Comparison of ENCODE assay signal across 8 cellular contexts in genomic region chr2:75608684-75609333, GRCh38. TPM values are rescaled to one million over a fixed set of nuclear protein-coding genes. Genes with fewer than 3 reads are reported as not detected.
DNase-seq lines count a peak whose midpoint lies in the region; FAIRE-seq and TF ChIP-seq lines count a peak whose summit lies in the region.

No MANE protein-coding gene starts in this region.

- no peaks in the 10 kb centered on the region for H3K9me3 ChIP-seq in kidney (ENCODE audit: control insufficient read depth in 1 of 2, low read length in 2 of 2)

- H3K9ac ChIP-seq in kidney (ENCODE audit: low read length in 2 of 2), result peak overlapping the region; percentile 22 to 79

- intact Hi-C loops in kidney (cut with DNase I), result no loop called here

- H3K27ac ChIP-seq in caudate nucleus (ENCODE audit: low read depth, low read length), result peak overlapping the region; percentile 16
- peak overlapping the region; percentile 91 to 96 for H3K27ac ChIP-seq in kidney (ENCODE audit: low read depth in 2 of 2, low read length in 2 of 2)

- peaks cover 32 to 49% of the 10 kb centered on the region in 2 donors for H3K4me1 ChIP-seq in kidney (ENCODE audit: control insufficient read depth in 1 of 2, insufficient read depth in 1 of 2, low read depth in 1 of 2, low read length in 2 of 2)

- TF ChIP-seq CTCF in HFF-Myc (IDR thresholded peaks at IDR 0.05; ENCODE audit: low read depth, low read length, missing control alignments) (peak; percentile 98), NB4 (IDR thresholded peaks at IDR 0.05; ENCODE audit: low read depth, low read length) (peak; percentile 98), kidney (IDR thresholded peaks at IDR 0.05; ENCODE audit: borderline replicate concordance, extremely low read depth, insufficient read depth) (peak; percentile 91)

- no peak for TF ChIP-seq POLR2A in NB4 (IDR thresholded peaks at IDR 0.05; ENCODE audit: extremely low read depth, insufficient read length)

- no peak overlapping the region for H3K4me3 ChIP-seq in HFF-Myc (replicated peaks; ENCODE audit: low read depth, low read length)
- H3K4me3 ChIP-seq in NB4 (ENCODE audit: low read depth, low read length), result no peak overlapping the region
- peak overlapping the region; percentile 36 to 53 for H3K4me3 ChIP-seq in kidney (ENCODE audit: low read length in 2 of 2)

- H3K36me3 ChIP-seq in kidney (ENCODE audit: control insufficient read depth in 1 of 2, insufficient read depth in 2 of 2, low read length in 2 of 2), result no peaks in the 10 kb centered on the region

- no peak for FAIRE-seq in kidney (lab: Jason Lieb, UNC)

- peak; percentile 14 to 40 for DNase-seq in NCI-H524 (lab: John Stamatoyannopoulos, UW)
- DNase-seq in NCI-H524 treated with DMSO at 0.1 percent for 48 hours (lab: John Stamatoyannopoulos, UW), result no peak
- DNase-seq in HFF-Myc (ENCODE audit: extremely low read depth, low read depth), result no peak
- DNase-seq in NB4 (ENCODE audit: low read depth), result peak; percentile 50
- peak; percentile 32 for DNase-seq in UCSD-AML1 (lab: John Stamatoyannopoulos, UW; ENCODE audit: unreplicated experiment)
- peak in 54 of 61 donors; percentile 6 to 73 (median 44) for DNase-seq in caudate nucleus (lab: John Stamatoyannopoulos, UW)
- peak; percentile 82 for DNase-seq in kidney
- peak; percentile 34 to 41 for DNase-seq in stimulated activated CD4-positive, alpha-beta T cell treated with anti-CD3 and anti-CD28 coated beads, Interleukin-1b, Interleukin-23, amount 100 ng/mL, for 4 hours (ENCODE audit: low read depth in 2 of 2)

RNA-seq across cellular contexts. Expression of gene MRPL19, which starts 37.8 kb away (rescaled TPM):
- total RNA-seq in kidney, result 55.6 TPM
- polyA plus RNA-seq in kidney (ENCODE audit: insufficient read depth, low read depth, low replicate concordance), result 54.7 TPM

RNA-seq across cellular contexts. Expression of gene EVA1A, which starts 48.1 kb away (rescaled TPM):
- 28.1 TPM for total RNA-seq in kidney
- 32.4 TPM for polyA plus RNA-seq in kidney (ENCODE audit: insufficient read depth, low read depth, low replicate concordance)

Comparison
In these comparisons a context has a peak if more than half of its experiments do, and no peak if none do; other contexts are left out.
1. DNase-seq: peak in NCI-H524 (2 of 2), NB4 (single experiment), UCSD-AML1 (single experiment), caudate nucleus (54 of 61), kidney (single experiment) and stimulated activated CD4-positive, alpha-beta T cell treated with anti-CD3 and anti-CD28 coated beads, Interleukin-1b, Interleukin-23, amount 100 ng/mL, for 4 hours (2 of 2); none in NCI-H524 treated with DMSO at 0.1 percent for 48 hours (single experiment) and HFF-Myc (single experiment).
2. H3K4me3 ChIP-seq: peak in kidney (2 of 2); none in HFF-Myc (single experiment) and NB4 (single experiment).
3. Peak in every context shown above with its lines, with median percentiles within 50 percentile points of each other: CTCF ChIP-seq.